ENCODE assay signal across 22 cellular contexts in the genomic region with DNA sequence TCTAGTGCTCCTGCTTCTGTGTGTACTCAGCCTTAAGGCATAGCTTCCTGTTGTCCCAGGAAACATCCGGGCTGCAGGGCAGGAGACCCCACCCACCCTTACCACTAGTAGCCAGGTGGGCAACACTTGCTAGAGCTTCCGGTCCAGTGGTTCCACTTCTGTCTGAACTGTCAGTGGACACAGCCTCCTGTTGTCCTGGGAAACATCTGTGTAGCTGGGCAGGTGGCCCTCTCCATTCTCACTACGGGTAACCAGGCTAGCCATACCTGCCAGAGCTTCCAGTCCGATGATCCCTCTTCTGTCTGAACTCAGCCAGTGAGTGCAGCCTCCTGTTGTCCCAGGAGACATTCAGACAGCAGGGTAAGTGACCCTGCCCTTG.
DNase-seq lines count a peak whose midpoint lies in the region; ATAC-seq, FAIRE-seq and TF ChIP-seq lines count a peak whose summit lies in the region.
"Had no signal": no experiment of that assay in that cellular context is flagged by ENCODE, and none has a peak within 500 bp of the region (broad histone marks: within the 10 kb centered on the region; RNA-seq: fewer than 3 reads in every experiment).

No MANE protein-coding gene starts in this region.

- RAD21 ChIA-PET in GM12878 (lab: Charles Lee; ENCODE audit: unreplicated experiment): interaction anchor here (0.8 to 4.3 kb wide), 9 partner anchors 10 to 119 kb away, joined by 3 to 15 read pairs (median 3); no protein-coding TSS in a partner anchor

- H3K36me3 ChIP-seq in GM12878 (ENCODE audit: control insufficient read depth in 2 of 2, insufficient read depth in 2 of 2, low read length in 1 of 2) (no peaks in the 10 kb centered on the region), skeletal muscle satellite cell (ENCODE audit: insufficient read depth, low read length) (no peaks in the 10 kb centered on the region)
- H3K36me3 ChIP-seq in effector memory CD4-positive, alpha-beta T cell (ENCODE audit: control insufficient read depth, insufficient read depth, low read length): no peaks in the 10 kb centered on the region
- H3K36me3 ChIP-seq: colonic mucosa, neutrophil, transverse colon had no signal

- H3K14ac ChIP-seq in H9 (ENCODE audit: insufficient read depth, low read length): peak overlapping the region; percentile 50; the same call in 1 of the 2 replicates

- no peak overlapping the region for H4K8ac ChIP-seq in H9 (replicated peaks; ENCODE audit: insufficient read length, low read depth, low read length)

- no peak overlapping the region for H4K91ac ChIP-seq in H9 (ENCODE audit: insufficient read length, low read depth, low read length)

- no peak overlapping the region for H3K18ac ChIP-seq in H9 (ENCODE audit: insufficient read length, low read depth, low read length)

- H3K27me3 Mint-ChIP-seq in H9 (ENCODE audit: low read depth) (no peaks in the 10 kb centered on the region), natural killer cell (ENCODE audit: low read depth in 2 of 2) (no peaks in the 10 kb centered on the region)
- H3K27me3 Mint-ChIP-seq: activated naive CD4-positive, alpha-beta T cell treated with anti-CD3 and anti-CD28 coated beads, Interleukin-2, amount 50 U/mL, for 24 hours; stimulated activated naive B cell treated with anti-CD40 and anti-IgM and Interleukin-4, amounts not matched to agents 10 μg/mL and 1 μg/mL and 100 μg/mL, for 72 hours had no signal

- H3K4me1 Mint-ChIP-seq in H9 (no peaks in the 10 kb centered on the region), natural killer cell (no peaks in the 10 kb centered on the region)

- ATAC-seq in GM12878: peak; percentile 49
- no peak for ATAC-seq in natural killer cell
- ATAC-seq: stimulated activated naive B cell treated with anti-CD40 and anti-IgM and Interleukin-4, amounts not matched to agents 10 μg/mL and 1 μg/mL and 100 μg/mL, for 72 hours had no signal

- H3K23ac ChIP-seq in H9 (ENCODE audit: insufficient read length, low read depth, low read length): no peak overlapping the region

- H3K9me3 Mint-ChIP-seq in H9 (no peaks in the 10 kb centered on the region), natural killer cell (no peaks in the 10 kb centered on the region)
- H3K9me3 Mint-ChIP-seq: activated naive CD4-positive, alpha-beta T cell treated with anti-CD3 and anti-CD28 coated beads, Interleukin-2, amount 50 U/mL, for 24 hours; stimulated activated naive B cell treated with anti-CD40 and anti-IgM and Interleukin-4, amounts not matched to agents 10 μg/mL and 1 μg/mL and 100 μg/mL, for 72 hours had no signal

- H3K79me1 ChIP-seq in H9 (ENCODE audit: insufficient read depth, low read depth, low read length, poor library complexity, severe bottlenecking): no peaks in the 10 kb centered on the region

- H3K9me3 ChIP-seq in H9 (ENCODE audit: control insufficient read depth, low read depth, low read length): no peaks in the 10 kb centered on the region
- no peaks in the 10 kb centered on the region for H3K9me3 ChIP-seq in GM12878 (replicated peaks; ENCODE audit: control insufficient read depth, insufficient read depth, low read length)
- no peaks in the 10 kb centered on the region for H3K9me3 ChIP-seq in skeletal muscle satellite cell (replicated peaks; ENCODE audit: low read length)
- no peaks in the 10 kb centered on the region for H3K9me3 ChIP-seq in effector memory CD4-positive, alpha-beta T cell (ENCODE audit: control insufficient read depth, low read length)
- H3K9me3 ChIP-seq: colonic mucosa, neutrophil, transverse colon had no signal

- intact Hi-C loops in GM12878 (cut with micrococcal nuclease; ENCODE audit: unreplicated experiment) (no loop called here), natural killer cell (cut with micrococcal nuclease) (no loop called here)

- no peak overlapping the region for H3K4me2 ChIP-seq in H9 (ENCODE audit: insufficient read depth, insufficient read length, low read length)
- no peak overlapping the region for H3K4me2 ChIP-seq in GM12878 (ENCODE audit: control insufficient read depth, insufficient read depth)
- H3K4me2 ChIP-seq in skeletal muscle satellite cell (ENCODE audit: low read length): peak overlapping the region; percentile 3
- H3K4me2 ChIP-seq: KMS-11 had no signal

- H3K4me3 ChIP-seq in GM12878 (no peak overlapping the region), skeletal muscle satellite cell (ENCODE audit: low read length) (no peak overlapping the region)
- no peak overlapping the region for H3K4me3 ChIP-seq in effector memory CD4-positive, alpha-beta T cell (ENCODE audit: insufficient read depth, low read depth, low read length, poor library complexity, severe bottlenecking)
- H3K4me3 ChIP-seq: colonic mucosa, transverse colon had no signal

- H3K9ac ChIP-seq in H9 (ENCODE audit: extremely low read depth, insufficient read length, low read length) (no peak overlapping the region), GM12878 (ENCODE audit: control insufficient read depth, insufficient read depth, low read length) (no peak overlapping the region), skeletal muscle satellite cell (ENCODE audit: low read depth, low read length) (no peak overlapping the region)
- H3K9ac ChIP-seq: KMS-11 had no signal

- no peak for TF ChIP-seq EP300 in GM12878 (IDR thresholded peaks at IDR 0.05; ENCODE audit: borderline replicate concordance in 1 of 2, control insufficient read depth in 1 of 2, low read depth in 2 of 2, low read length in 2 of 2)

- H4K20me1 ChIP-seq in H9 (ENCODE audit: control insufficient read depth, insufficient read depth, insufficient read length): no peaks in the 10 kb centered on the region
- H4K20me1 ChIP-seq in GM12878 (ENCODE audit: control insufficient read depth, insufficient read depth): no peaks in the 10 kb centered on the region

- H3K36me3 Mint-ChIP-seq in H9 (ENCODE audit: insufficient read depth in 1 of 3, low read depth in 3 of 3): no peaks in the 10 kb centered on the region; a peak in 1 of 7 replicates
- no peaks in the 10 kb centered on the region for H3K36me3 Mint-ChIP-seq in natural killer cell
- H3K36me3 Mint-ChIP-seq: stimulated activated naive B cell treated with anti-CD40 and anti-IgM and Interleukin-4, amounts not matched to agents 10 μg/mL and 1 μg/mL and 100 μg/mL, for 72 hours had no signal

- H3K27ac ChIP-seq in C4-2B (peak overlapping the region; percentile 20), H9 (ENCODE audit: insufficient read length, low read depth, low read length) (no peak overlapping the region), GM12878 (ENCODE audit: control insufficient read depth, insufficient read depth) (no peak overlapping the region)
- no peak overlapping the region for H3K27ac ChIP-seq in effector memory CD4-positive, alpha-beta T cell (ENCODE audit: insufficient read depth, low read length, poor library complexity, severe bottlenecking)
- H3K27ac ChIP-seq: colonic mucosa, KMS-11, neutrophil had no signal

- CTCF ChIA-PET in GM12878 (lab: Yijun Ruan, JAX): interaction anchor here (0.9 to 2.2 kb wide), 11 partner anchors 9 to 246 kb away, joined by 3 to 6 read pairs (median 3); no protein-coding TSS in a partner anchor

- H3K56ac ChIP-seq in H9 (ENCODE audit: insufficient read length, low read depth, low read length): no peak overlapping the region

- no peak overlapping the region for H4K5ac ChIP-seq in H9 (ENCODE audit: insufficient read length, low read depth, low read length)

- no peak overlapping the region for H2BK5ac ChIP-seq in H9 (ENCODE audit: insufficient read length, low read length)

- no TSS peak for BruUV-seq in GM12878 (replicated peaks; lab: Mats Ljungman, UMichigan)

- SMC1A ChIA-PET in GM12878 (lab: Charles Lee; ENCODE audit: uncharacterized antibody, unreplicated experiment): interaction anchor here (0.6 to 2.9 kb wide), 14 partner anchors 11 to 123 kb away, joined by 3 to 14 read pairs (median 4); no protein-coding TSS in a partner anchor

- H3K4ac ChIP-seq in H9 (ENCODE audit: low read depth, low read length): no peak overlapping the region

- H2BK12ac ChIP-seq in H9 (ENCODE audit: insufficient read length, low read depth, low read length): no peak overlapping the region

- no peaks in the 10 kb centered on the region for H3K79me2 ChIP-seq in H9 (ENCODE audit: insufficient read depth, low read length)
- H3K79me2 ChIP-seq in GM12878 (ENCODE audit: control insufficient read depth, insufficient read depth, low read length): no peaks in the 10 kb centered on the region

- H3K4me3 Mint-ChIP-seq in H9: no peak overlapping the region
- H3K4me3 Mint-ChIP-seq in natural killer cell: no peak overlapping the region
- H3K4me3 Mint-ChIP-seq: activated naive CD4-positive, alpha-beta T cell treated with anti-CD3 and anti-CD28 coated beads, Interleukin-2, amount 50 U/mL, for 24 hours; stimulated activated naive B cell treated with anti-CD40 and anti-IgM and Interleukin-4, amounts not matched to agents 10 μg/mL and 1 μg/mL and 100 μg/mL, for 72 hours had no signal

- no peak overlapping the region for H2AFZ ChIP-seq in H9 (ENCODE audit: low read length)
- no peak overlapping the region for H2AFZ ChIP-seq in GM12878 (ENCODE audit: control insufficient read depth, low read depth, low read length)

- H3K27me3 ChIP-seq in H9 (ENCODE audit: insufficient read depth, low read length): no peaks in the 10 kb centered on the region
- H3K27me3 ChIP-seq in GM12878 (replicated peaks in 1 of 2; ENCODE audit: control insufficient read depth in 2 of 2, insufficient read depth in 2 of 2, low read length in 1 of 2): no peaks in the 10 kb centered on the region
- no peaks in the 10 kb centered on the region for H3K27me3 ChIP-seq in skeletal muscle satellite cell (ENCODE audit: control insufficient read depth, insufficient read depth, low read length)
- no peaks in the 10 kb centered on the region for H3K27me3 ChIP-seq in effector memory CD4-positive, alpha-beta T cell (replicated peaks; ENCODE audit: control insufficient read depth, insufficient read depth, low read length, poor library complexity, severe bottlenecking)
- H3K27me3 ChIP-seq: colonic mucosa, neutrophil, transverse colon had no signal

- H3T11ph ChIP-seq in H9 (ENCODE audit: low read length): no peak overlapping the region

- no peak overlapping the region for H2BK20ac ChIP-seq in H9 (ENCODE audit: low read depth, low read length, poor library complexity, severe bottlenecking)

- TF ChIP-seq CTCF in C4-2B (conservative IDR thresholded peaks at IDR 0.05) (no peak), H9 (conservative IDR thresholded peaks at IDR 0.05) (no peak), GM12878 (IDR thresholded peaks at IDR 0.05 in 2 of 3, conservative IDR thresholded peaks at IDR 0.05 in 1 of 3; ENCODE audit: control insufficient read depth in 2 of 3, extremely low read depth in 1 of 3, insufficient read depth in 1 of 3, low read depth in 3 of 3, low read length in 3 of 3) (no peak), natural killer cell (IDR thresholded peaks at IDR 0.05) (no peak)

- no peak for TF ChIP-seq RAD21 in GM12878 (IDR thresholded peaks at IDR 0.05; ENCODE audit: insufficient read depth, low read depth, low read length)

- H3K4me1 ChIP-seq in H9 (ENCODE audit: insufficient read depth, low read length) (no peaks in the 10 kb centered on the region), GM12878 (ENCODE audit: control insufficient read depth, insufficient read depth, low read length) (no peaks in the 10 kb centered on the region), skeletal muscle satellite cell (ENCODE audit: control insufficient read depth, insufficient read depth, low read length) (peaks cover 23% of the 10 kb centered on the region)
- peaks cover 11% of the 10 kb centered on the region for H3K4me1 ChIP-seq in effector memory CD4-positive, alpha-beta T cell (ENCODE audit: control insufficient read depth, insufficient read depth, low read length, poor library complexity, severe bottlenecking)
- H3K4me1 ChIP-seq: colonic mucosa, transverse colon had no signal

- FAIRE-seq in GM12878 (lab: Jason Lieb, UNC): no peak
- FAIRE-seq: endometrium, GM12892 had no signal

- in situ Hi-C loops in GM12878 (cut with MboI): no loop called here
- in situ Hi-C loops in G401 (cut with HindIII; ENCODE audit: low sequenced_read_pairs): no loop called here

- H2AK5ac ChIP-seq in H9 (ENCODE audit: insufficient read length, low read length): no peak overlapping the region

- POLR2A ChIA-PET in GM12878 (lab: Charles Lee): interaction anchor here (0.8 to 1.1 kb wide), 3 partner anchors 9 to 64 kb away, joined by 3 read pairs; no protein-coding TSS in a partner anchor

- no CpG with 5 or more reads among the region's 4 CpGs for WGBS in H9 (ENCODE audit: extremely low coverage, insufficient read length, low lambda C conversion rate)
- WGBS in GM12878 (ENCODE audit: insufficient coverage, insufficient replicate concordance, low lambda C conversion rate, missing lambda C conversion rate): 6% methylated on average over 4 of the region's 4 CpGs

- no peak overlapping the region for H2BK120ac ChIP-seq in H9 (ENCODE audit: low read depth, low read length, poor library complexity, severe bottlenecking)

- H3K27ac Mint-ChIP-seq in H9 (no peak overlapping the region), natural killer cell (no peak overlapping the region)
- H3K27ac Mint-ChIP-seq: stimulated activated naive B cell treated with anti-CD40 and anti-IgM and Interleukin-4, amounts not matched to agents 10 μg/mL and 1 μg/mL and 100 μg/mL, for 72 hours had no signal

- H2BK15ac ChIP-seq in H9 (ENCODE audit: low read depth, low read length): no peak overlapping the region

- no peaks in the 10 kb centered on the region for H3K23me2 ChIP-seq in H9 (ENCODE audit: insufficient read length, low read depth, low read length, poor library complexity, severe bottlenecking)

- DNase-seq in H9 (no peak), GM12878 (ENCODE audit: low read depth, low spot score) (no peak), anterior cingulate cortex (lab: John Stamatoyannopoulos, UW) (no peak), G401 (ENCODE audit: low spot score) (no peak), natural killer cell (no peak)
- no peak for DNase-seq in effector memory CD4-positive, alpha-beta T cell
- DNase-seq: activated CD4-positive, alpha-beta T cell treated with anti-CD3 and anti-CD28 coated beads, Interleukin-2, amount 50 U/mL, for 48 hours; activated T-cell treated with anti-CD3 and anti-CD28 coated beads, Interleukin-2, amount 50 U/mL, for 1 hour; colonic mucosa; GDM1; NCI-H2171; NK-92 treated with Interleukin-12 subunit alpha and Interleukin-12 subunit beta, amount 100 ng/mL, for 24 hours; retina; stimulated activated naive B cell treated with anti-CD40 and anti-IgM and Interleukin-4, amounts not matched to agents 10 μg/mL and 1 μg/mL and 100 μg/mL, for 72 hours had no signal

- TF ChIP-seq POLR2A in GM12878 (IDR thresholded peaks at IDR 0.05; ENCODE audit: low read depth, low read length): no peak
